2 cellular contexts compared by ENCODE assay signal in genomic region chr2:151237422-151238012, GRCh38.
TF ChIP-seq lines count a peak whose summit lies in the region.

No MANE protein-coding gene starts in this region.

TF ChIP-seq in HEK293, 187 proteins besides CTCF, POLR2A, EP300 and RAD21:
- TF ChIP-seq ZNF707 (tag by site-specific recombination; IDR thresholded peaks at IDR 0.05) (no peak), PRDM1 (tag by site-specific recombination; IDR thresholded peaks at IDR 0.05) (peak; percentile 39; the same call in 1 of the 2 replicates), KLF8 (tag by site-specific recombination; IDR thresholded peaks at IDR 0.05) (no peak), ZNF654 (tag by site-specific recombination; IDR thresholded peaks at IDR 0.05; ENCODE audit: low read depth) (no peak)

TF ChIP-seq in K562, 482 proteins besides CTCF, POLR2A, EP300 and RAD21:
- no peak for TF ChIP-seq ZNF143 (CRISPR knock-in tag; IDR thresholded peaks at IDR 0.05)
- TF ChIP-seq PRMT5 (CRISPR knock-in tag; IDR thresholded peaks at IDR 0.05): no peak
- TF ChIP-seq ZNF124 (CRISPR knock-in tag; IDR thresholded peaks at IDR 0.05): no peak
- no peak for TF ChIP-seq TGIF2 (CRISPR knock-in tag; IDR thresholded peaks at IDR 0.05)
- no peak for TF ChIP-seq MAZ (CRISPR knock-in tag; conservative IDR thresholded peaks at IDR 0.05 in 1 of 2, IDR thresholded peaks at IDR 0.05 in 1 of 2)
- TF ChIP-seq E2F4 (CRISPR knock-in tag; IDR thresholded peaks at IDR 0.05; ENCODE audit: low read depth): no peak
- no peak for TF ChIP-seq SIRT6 (IDR thresholded peaks at IDR 0.05; ENCODE audit: low read depth, low read length)
- TF ChIP-seq E2F6 (IDR thresholded peaks at IDR 0.05; ENCODE audit: borderline replicate concordance in 1 of 2, extremely low read depth in 1 of 2, insufficient read depth in 1 of 2, insufficient read length in 1 of 2, low read depth in 1 of 2, low read length in 1 of 2, poor library complexity in 1 of 2, severe bottlenecking in 1 of 2): no peak
- TF ChIP-seq HMGXB4 (CRISPR knock-in tag; IDR thresholded peaks at IDR 0.05): no peak
- TF ChIP-seq KDM4B (IDR thresholded peaks at IDR 0.05; ENCODE audit: borderline replicate concordance in 2 of 2, low read depth in 1 of 2): no peak
- no peak for TF ChIP-seq ZNF655 (CRISPR knock-in tag; IDR thresholded peaks at IDR 0.05)
- TF ChIP-seq ZNF146 (CRISPR knock-in tag; IDR thresholded peaks at IDR 0.05; ENCODE audit: unreplicated experiment): no peak
- no peak for TF ChIP-seq GABPB2 (CRISPR knock-in tag; conservative IDR thresholded peaks at IDR 0.05)
- no peak for TF ChIP-seq TCF15 (CRISPR knock-in tag; IDR thresholded peaks at IDR 0.05)
- no peak for TF ChIP-seq HDAC6 (IDR thresholded peaks at IDR 0.05; ENCODE audit: low read depth, low read length)
- TF ChIP-seq JUND (IDR thresholded peaks at IDR 0.05; ENCODE audit: borderline replicate concordance, low read depth, low read length): no peak
- no peak for TF ChIP-seq JUND (tag; IDR thresholded peaks at IDR 0.05; ENCODE audit: borderline replicate concordance, low read depth, low read length)
